ENCODE assay signal across 1 cellular context in the genomic region with DNA sequence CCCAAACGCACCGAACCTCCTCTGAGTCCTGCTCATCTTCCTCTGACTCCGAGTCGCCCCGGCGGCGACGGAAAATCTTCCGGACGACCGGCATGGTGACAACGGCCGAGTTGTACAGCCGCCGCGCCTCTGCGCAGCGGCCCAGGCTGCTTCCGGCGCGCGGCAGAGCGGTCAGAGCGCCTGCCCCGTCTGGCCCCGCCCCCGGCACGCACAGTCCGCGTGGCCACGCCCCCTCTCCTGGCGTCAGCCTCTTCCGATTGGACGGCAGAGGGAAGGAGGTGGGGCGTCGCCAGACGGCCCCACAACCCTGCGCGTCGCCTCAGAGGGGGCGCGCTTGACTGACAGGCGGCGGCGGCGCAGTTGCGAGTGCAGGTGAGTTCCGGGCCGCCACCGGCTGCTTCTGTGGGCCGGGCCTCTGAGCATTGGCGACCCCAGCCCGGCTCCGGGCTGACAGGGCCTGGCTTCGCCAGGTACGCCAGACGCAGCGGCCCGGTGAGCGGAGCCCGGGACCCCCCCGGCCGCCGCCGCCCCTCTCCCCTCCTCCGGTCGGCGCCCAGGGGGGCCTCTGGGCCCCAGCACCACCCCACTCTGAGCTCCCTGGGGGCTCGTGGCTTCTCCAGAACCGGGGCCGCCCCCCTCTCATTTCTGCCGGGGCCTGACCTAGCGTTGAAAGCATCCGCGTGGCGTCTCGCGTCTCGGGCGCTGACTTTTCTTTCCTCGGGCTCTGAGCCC.
TF ChIP-seq lines count a peak whose summit lies in the region.

C9orf78 (minus strand) TSS at position 148 of the 732 bp plus-strand sequence; CDS start at position 94, 54 bp downstream.
USP20 (plus strand) TSS at position 331 of the 732 bp plus-strand sequence. CDS start 17,098 bp downstream, outside the sequence.

TF ChIP-seq in GM23338, 12 proteins besides CTCF, POLR2A, EP300 and RAD21:
- TF ChIP-seq POLR2AphosphoS5 (IDR thresholded peaks at IDR 0.05; ENCODE audit: low read depth) (peak; percentile 90), STAT1 (IDR thresholded peaks at IDR 0.05; ENCODE audit: unreplicated experiment) (no peak), CREB1 (CRISPR knock-in tag; IDR thresholded peaks at IDR 0.05; ENCODE audit: low read depth) (peak; percentile 96), ETS1 (IDR thresholded peaks at IDR 0.05) (peak; percentile 74; the same call in 1 of the 2 replicates)
